11 cellular contexts compared by ENCODE assay signal in the genomic region with DNA sequence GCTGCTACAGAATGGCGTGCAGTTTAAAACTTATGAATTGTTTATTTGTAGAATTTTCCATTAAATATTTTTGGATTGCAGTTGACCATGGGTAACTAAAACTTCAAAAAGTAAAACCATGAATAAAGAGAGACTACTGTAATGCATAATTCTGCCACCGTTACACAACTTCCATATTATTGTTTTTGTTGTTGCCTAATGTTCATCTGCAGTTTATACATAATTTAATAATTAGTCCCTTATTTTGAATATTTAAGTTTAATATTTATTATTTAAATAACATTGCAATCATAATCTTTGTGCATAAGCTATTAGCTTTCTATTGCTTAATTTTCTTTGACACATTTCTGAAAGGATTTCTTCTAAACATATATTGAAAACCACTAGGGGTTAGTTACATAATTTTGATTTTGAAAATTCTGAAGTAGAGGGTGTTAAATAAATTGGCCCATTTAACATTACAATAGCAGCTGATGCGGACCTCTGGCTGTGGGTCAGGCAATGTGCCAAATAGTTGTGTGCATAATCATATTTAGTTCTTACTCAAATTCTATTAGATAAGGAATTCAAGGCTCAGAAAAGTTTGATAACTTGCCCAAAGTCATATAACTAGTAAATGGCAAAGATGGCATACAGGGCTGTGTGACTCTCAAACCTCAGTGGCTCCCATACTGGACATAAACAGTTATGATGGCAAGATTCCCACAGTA. TPM values are rescaled to one million over a fixed set of nuclear protein-coding genes. Genes with fewer than 3 reads are reported as not detected.
DNase-seq lines count a peak whose midpoint lies in the region; ATAC-seq, FAIRE-seq and TF ChIP-seq lines count a peak whose summit lies in the region.
"Had no signal": no experiment of that assay in that cellular context is flagged by ENCODE, and none has a peak within 500 bp of the region (broad histone marks: within the 10 kb centered on the region; RNA-seq: fewer than 3 reads in every experiment).

No MANE protein-coding gene starts in this region.

- DNase-seq in AG09309 (ENCODE audit: low read depth) = peak; percentile 45
- peak in 70 of 76 experiments; percentile 5 to 88 (median 62) for DNase-seq in HUDEP-2 (lab: John Stamatoyannopoulos, UW; ENCODE audit: unreplicated experiment in 76 of 76)
- peak; percentile 87 for DNase-seq in astrocyte (ENCODE audit: low read depth)
- DNase-seq in kidney glomerular epithelial cell (lab: John Stamatoyannopoulos, UW) = peak; percentile 23
- no peak for DNase-seq in NCI-H1048 (lab: John Stamatoyannopoulos, UW)
- DNase-seq: effector memory CD8-positive, alpha-beta T cell; GDM1; NCI-H1694 treated with DMSO at 0.1 percent for 48 hours had no signal

- peak overlapping the region; percentile 57 for H3K4me2 ChIP-seq in astrocyte (ENCODE audit: low read length)

- H3K4me1 Mint-ChIP-seq in astrocyte (ENCODE audit: low read depth, unreplicated experiment) = peaks cover 11% of the 10 kb centered on the region

- H2AFZ ChIP-seq in astrocyte (ENCODE audit: low read depth, low read length) = no peak overlapping the region

- no peak for FAIRE-seq in astrocyte (lab: Jason Lieb, UNC)

- H3K4me3 ChIP-seq in AG09309 (ENCODE audit: control insufficient read depth, low read depth, low read length) = no peak overlapping the region
- H3K4me3 ChIP-seq in astrocyte (ENCODE audit: insufficient read depth, low read depth, low read length) = no peak overlapping the region

- H4K20me1 ChIP-seq in astrocyte (ENCODE audit: insufficient read depth, low read length) = no peaks in the 10 kb centered on the region

- peak overlapping the region; percentile 48 for H3K27ac ChIP-seq in astrocyte (ENCODE audit: low read depth, low read length)

- H3K27me3 Mint-ChIP-seq in astrocyte (ENCODE audit: low read depth, unreplicated experiment) = no peaks in the 10 kb centered on the region
- H3K27me3 Mint-ChIP-seq: effector memory CD8-positive, alpha-beta T cell had no signal

- H3K9ac ChIP-seq in astrocyte (ENCODE audit: low read length) = no peak overlapping the region

- no peaks in the 10 kb centered on the region for H3K27me3 ChIP-seq in astrocyte (ENCODE audit: insufficient read depth, low read length)

- no peaks in the 10 kb centered on the region for H3K79me2 ChIP-seq in astrocyte (ENCODE audit: insufficient read depth, low read length)

- H3K36me3 Mint-ChIP-seq in astrocyte (ENCODE audit: low read depth, unreplicated experiment) = no peaks in the 10 kb centered on the region

- ATAC-seq in HG03175 (IDR thresholded peaks at IDR 0.05; ENCODE audit: unreplicated experiment) (no peak), GM21529 (IDR thresholded peaks at IDR 0.05; ENCODE audit: unreplicated experiment) (no peak), GM18511 (IDR thresholded peaks at IDR 0.05; ENCODE audit: unreplicated experiment) (no peak)
- ATAC-seq: effector memory CD8-positive, alpha-beta T cell had no signal

- H3K4me1 ChIP-seq in astrocyte (ENCODE audit: insufficient read depth, low read length) = peaks cover 10% of the 10 kb centered on the region

- no peaks in the 10 kb centered on the region for H3K9me3 ChIP-seq in astrocyte (ENCODE audit: insufficient read depth, low read depth, low read length)

- no peak overlapping the region for H3K4me3 Mint-ChIP-seq in astrocyte (ENCODE audit: unreplicated experiment)
- H3K4me3 Mint-ChIP-seq: effector memory CD8-positive, alpha-beta T cell had no signal

- no peaks in the 10 kb centered on the region for H3K9me3 Mint-ChIP-seq in astrocyte (ENCODE audit: unreplicated experiment)
- H3K9me3 Mint-ChIP-seq: effector memory CD8-positive, alpha-beta T cell had no signal

- no peaks in the 10 kb centered on the region for H3K36me3 ChIP-seq in astrocyte (ENCODE audit: insufficient read depth, low read length)

- H3K27ac Mint-ChIP-seq in astrocyte (ENCODE audit: unreplicated experiment) = peak overlapping the region; percentile 94
- H3K27ac Mint-ChIP-seq: effector memory CD8-positive, alpha-beta T cell had no signal

- TF ChIP-seq CTCF in AG09309 (IDR thresholded peaks at IDR 0.05; ENCODE audit: control insufficient read depth, insufficient read depth, low read depth, low read length, missing control alignments) (no peak), astrocyte (IDR thresholded peaks at IDR 0.05; ENCODE audit: insufficient read depth, low read depth, low read length) (no peak)

RNA-seq across cellular contexts. Expression of a gene that starts 31.1 kb away (rescaled TPM):
- total RNA-seq in astrocyte = 0.67 and 0.79 TPM in 2 replicates
